ENCODE assay signal across 29 cellular contexts in the genomic region with DNA sequence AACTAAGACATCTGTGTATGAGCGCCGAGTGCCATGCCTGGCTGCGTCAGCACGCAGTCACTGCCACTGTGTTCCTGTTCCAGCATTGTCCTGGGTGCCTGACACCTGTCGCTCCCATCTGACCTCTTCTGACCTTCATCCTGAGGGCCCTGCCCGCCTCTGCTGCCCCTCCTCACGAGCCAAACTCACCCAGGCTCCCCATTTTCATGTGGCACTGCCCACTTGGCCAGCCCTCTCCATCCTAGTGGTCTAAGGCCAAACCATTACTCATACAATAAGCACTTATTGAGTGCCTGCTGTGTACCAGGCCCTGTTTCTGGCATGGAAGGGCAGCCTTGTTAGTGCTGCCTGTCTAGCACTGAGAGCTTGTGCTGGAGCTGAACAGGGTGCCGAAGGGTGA.
"Had no signal": no experiment of that assay in that cellular context is flagged by ENCODE, and none has a peak within 500 bp of the region (broad histone marks: within the 10 kb centered on the region; RNA-seq: fewer than 3 reads in every experiment).

No MANE protein-coding gene starts in this region.

- H3K79me2 ChIP-seq: parathyroid adenoma had no signal

- H3K27ac Mint-ChIP-seq: naive thymus-derived CD8-positive, alpha-beta T cell; nephron; progenitor cell of endocrine pancreas; stimulated activated naive B cell treated with anti-CD40 and anti-IgM and Interleukin-4, amounts not matched to agents 10 μg/mL and 1 μg/mL and 100 μg/mL, for 72 hours; stimulated activated naive CD8-positive, alpha-beta T cell treated with anti-CD3 and anti-CD28 coated beads, Interleukin-15, Interleukin-2, amounts not matched to agents 100 ng/mL and 50 ng/mL, for 24 hours had no signal

- H3K4me1 Mint-ChIP-seq: naive thymus-derived CD8-positive, alpha-beta T cell; stimulated activated naive B cell treated with anti-CD40 and anti-IgM and Interleukin-4, amounts not matched to agents 10 μg/mL and 1 μg/mL and 100 μg/mL, for 72 hours had no signal

- H3K9me3 Mint-ChIP-seq: neural crest cell; stimulated activated naive CD8-positive, alpha-beta T cell treated with anti-CD3 and anti-CD28 coated beads, Interleukin-15, Interleukin-2, amounts not matched to agents 100 ng/mL and 50 ng/mL, for 24 hours had no signal

- H2AFZ ChIP-seq: parathyroid adenoma had no signal

- DNase-seq: islet precursor cell; kidney glomerular epithelial cell; left cardiac atrium; left ventricle myocardium superior; lower lobe of right lung; mammary epithelial cell; mesenchymal stem cell; naive thymus-derived CD8-positive, alpha-beta T cell; occipital lobe; right lobe of liver; stimulated activated CD4-positive, alpha-beta T cell treated with anti-CD3 and anti-CD28 coated beads, Interleukin-12 subunit alpha, Interleukin-12 subunit beta, amount 100 ng/mL, for 4 hours; stimulated activated CD4-positive, alpha-beta T cell treated with anti-CD3 and anti-CD28 coated beads, Interleukin-15, amount 100 ng/mL, for 24 hours; stimulated activated CD4-positive, alpha-beta T cell treated with anti-CD3 and anti-CD28 coated beads, Interleukin-2, amount 100 ng/mL, for 24 hours; stimulated activated CD4-positive, alpha-beta T cell treated with anti-CD3 and anti-CD28 coated beads, Interleukin-4, amount 100 ng/mL, for 1 hour; stimulated activated naive B cell treated with anti-CD40 and anti-IgM and Interleukin-4, amounts not matched to agents 10 μg/mL and 1 μg/mL and 100 μg/mL, for 72 hours; tibial artery; trophoblast cell; upper lobe of right lung; uterus had no signal

- H3K27me3 ChIP-seq: right atrium auricular region, right lobe of liver, uterus had no signal

- H3K9ac ChIP-seq: parathyroid adenoma had no signal

- H3K27ac ChIP-seq: lower lobe of right lung, neutrophil, parathyroid adenoma, right atrium auricular region, right lobe of liver, suprapubic skin, thoracic aorta, tibial artery, upper lobe of right lung, uterus had no signal

- H3K9me3 ChIP-seq: lower lobe of right lung, neutrophil, right atrium auricular region, right lobe of liver, suprapubic skin, thoracic aorta, tibial artery, upper lobe of right lung, uterus had no signal

- H3K4me3 Mint-ChIP-seq: naive thymus-derived CD8-positive, alpha-beta T cell; nephron; neural crest cell; stimulated activated naive B cell treated with anti-CD40 and anti-IgM and Interleukin-4, amounts not matched to agents 10 μg/mL and 1 μg/mL and 100 μg/mL, for 72 hours; stimulated activated naive CD8-positive, alpha-beta T cell treated with anti-CD3 and anti-CD28 coated beads, Interleukin-15, Interleukin-2, amounts not matched to agents 100 ng/mL and 50 ng/mL, for 24 hours had no signal

- H3K36me3 Mint-ChIP-seq: stimulated activated naive B cell treated with anti-CD40 and anti-IgM and Interleukin-4, amounts not matched to agents 10 μg/mL and 1 μg/mL and 100 μg/mL, for 72 hours had no signal

- H3K4me1 ChIP-seq: lower lobe of right lung, parathyroid adenoma, right atrium auricular region, right lobe of liver, suprapubic skin, tibial artery, upper lobe of right lung, uterus had no signal

- H3K4me3 ChIP-seq: lower lobe of right lung, right atrium auricular region, right lobe of liver, smooth muscle cell, suprapubic skin, thoracic aorta, tibial artery, upper lobe of right lung, uterus had no signal

- H3K36me3 ChIP-seq: lower lobe of right lung, neutrophil, right atrium auricular region, right lobe of liver, suprapubic skin, thoracic aorta, tibial artery, upper lobe of right lung, uterus had no signal

- H3K4me2 ChIP-seq: smooth muscle cell had no signal
